8 cellular contexts compared by ENCODE assay signal in the genomic region with DNA sequence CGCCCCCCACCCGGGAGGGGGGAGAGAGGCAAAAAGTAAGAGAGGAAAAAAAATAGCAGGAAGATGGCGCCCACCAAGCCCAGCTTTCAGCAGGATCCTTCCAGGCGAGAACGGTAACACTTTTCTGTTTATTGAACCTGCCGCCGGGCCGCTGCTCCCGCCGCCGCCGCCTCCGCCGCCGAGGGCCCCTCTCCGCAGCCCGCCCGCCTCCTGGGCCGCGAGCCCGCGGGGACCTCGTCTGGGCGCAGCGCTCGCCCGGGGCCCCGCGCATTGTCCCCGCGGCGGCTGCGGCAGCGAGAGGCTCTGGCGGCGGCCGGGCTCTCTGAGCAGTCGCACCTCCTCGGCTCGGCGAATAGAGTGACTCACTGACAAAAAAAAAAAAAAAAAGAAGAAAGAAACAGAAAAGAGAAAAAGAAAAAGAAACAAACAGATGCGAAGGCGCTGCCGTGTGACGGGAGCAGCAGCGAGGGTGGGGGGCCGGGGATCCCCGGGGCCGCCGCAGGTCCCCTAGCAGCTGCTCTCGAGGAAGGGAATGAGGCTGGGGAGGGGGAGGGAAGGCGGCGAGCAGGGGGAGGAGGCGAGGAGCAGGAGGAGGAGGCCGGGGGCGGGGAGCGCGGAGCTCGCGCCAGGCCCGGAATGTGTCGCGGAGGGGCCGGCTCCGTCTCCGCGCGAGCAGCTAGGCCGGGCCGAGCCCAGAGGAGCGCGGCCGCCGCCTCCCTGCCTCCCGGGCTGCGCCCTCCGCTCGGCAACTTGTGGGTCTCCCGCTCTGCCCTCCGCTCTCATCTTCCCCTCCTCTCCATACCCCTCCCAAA. TPM values are rescaled to one million over a fixed set of nuclear protein-coding genes. Genes with fewer than 3 reads are reported as not detected.
DNase-seq lines count a peak whose midpoint lies in the region; ATAC-seq and TF ChIP-seq lines count a peak whose summit lies in the region.

No MANE protein-coding gene starts in this region.

- H3K27ac ChIP-seq in CD4-positive, CD25-positive, alpha-beta regulatory T cell (ENCODE audit: insufficient read depth, low read length, poor library complexity, severe bottlenecking): no peak overlapping the region
- H3K27ac ChIP-seq in iPS DF 6.9 (ENCODE audit: low read length): no peak overlapping the region

- in situ Hi-C loops in astrocyte of the spinal cord (cut with HindIII; ENCODE audit: low sequenced_read_pairs): no loop called here

- H3K9me3 ChIP-seq in CD4-positive, CD25-positive, alpha-beta regulatory T cell (ENCODE audit: control insufficient read depth in 2 of 2, low read length in 2 of 2): peaks cover 0 to 4% of the 10 kb centered on the region in 2 experiments
- H3K9me3 ChIP-seq in iPS DF 6.9 (ENCODE audit: control insufficient read depth, insufficient read depth, low read length): no peaks in the 10 kb centered on the region

- no peaks in the 10 kb centered on the region for H3K36me3 ChIP-seq in CD4-positive, CD25-positive, alpha-beta regulatory T cell (ENCODE audit: control insufficient read depth, insufficient read depth, low read length)
- H3K36me3 ChIP-seq in iPS DF 6.9 (ENCODE audit: control insufficient read depth, insufficient read depth, low read length): no peaks in the 10 kb centered on the region

- no peak for DNase-seq in CD4-positive, CD25-positive, alpha-beta regulatory T cell
- DNase-seq in NCI-H524 (lab: John Stamatoyannopoulos, UW): peak; percentile 83
- DNase-seq in astrocyte of the spinal cord (ENCODE audit: low read depth, low spot score): peak; percentile 81
- DNase-seq in iPS DF 6.9 (ENCODE audit: low read depth, low spot score): no peak
- peak; percentile 29 for DNase-seq in pulmonary artery endothelial cell (ENCODE audit: low read depth, low spot score)
- no peak for DNase-seq in OCI-M1 (lab: John Stamatoyannopoulos, UW)

- H3K4me1 Mint-ChIP-seq in CD4-positive, CD25-positive, alpha-beta regulatory T cell: peaks cover 0 to 18% (median 5%) of the 10 kb centered on the region in 4 donors

- ATAC-seq in CD4-positive, CD25-positive, alpha-beta regulatory T cell (ENCODE audit: low read depth in 2 of 2): peak in 1 of 2 donors; percentile 24
- ATAC-seq in GM21526 (IDR thresholded peaks at IDR 0.05; ENCODE audit: low FRiP score, unreplicated experiment): peak; percentile 50
- ATAC-seq in GM21786 (IDR thresholded peaks at IDR 0.05; ENCODE audit: unreplicated experiment): no peak

- WGBS in iPS DF 6.9 (ENCODE audit: insufficient coverage, insufficient read length): no CpG with 5 or more reads among the region's 80 CpGs

- TF ChIP-seq CTCF in astrocyte of the spinal cord (IDR thresholded peaks at IDR 0.05; ENCODE audit: low read depth, low read length): no peak

- H3K27ac Mint-ChIP-seq in CD4-positive, CD25-positive, alpha-beta regulatory T cell: no peak overlapping the region

- no peaks in the 10 kb centered on the region for H3K36me3 Mint-ChIP-seq in CD4-positive, CD25-positive, alpha-beta regulatory T cell

- peaks cover 77% of the 10 kb centered on the region for H3K27me3 Mint-ChIP-seq in CD4-positive, CD25-positive, alpha-beta regulatory T cell

- H3K9me3 Mint-ChIP-seq in CD4-positive, CD25-positive, alpha-beta regulatory T cell: peaks cover 0 to 5% (median 0%) of the 10 kb centered on the region in 7 donors

- peak overlapping the region; percentile 61 to 91 (median 82) for H3K4me3 Mint-ChIP-seq in CD4-positive, CD25-positive, alpha-beta regulatory T cell

- H3K27me3 ChIP-seq in CD4-positive, CD25-positive, alpha-beta regulatory T cell (ENCODE audit: control insufficient read depth, insufficient read depth, low read length): peaks cover 41% of the 10 kb centered on the region
- peaks cover 24% of the 10 kb centered on the region for H3K27me3 ChIP-seq in iPS DF 6.9 (ENCODE audit: control insufficient read depth, insufficient read depth, low read length)

- no peak overlapping the region for H3K4me3 ChIP-seq in CD4-positive, CD25-positive, alpha-beta regulatory T cell (ENCODE audit: low read depth, low read length)
- H3K4me3 ChIP-seq in astrocyte of the spinal cord (ENCODE audit: low read depth, low read length) (peak overlapping the region; percentile 59), iPS DF 6.9 (ENCODE audit: low read length) (peak overlapping the region; percentile 32; the same call in 1 of the 2 replicates)

- H3K4me1 ChIP-seq in CD4-positive, CD25-positive, alpha-beta regulatory T cell (ENCODE audit: control insufficient read depth, insufficient read depth, low read length, poor library complexity, severe bottlenecking): peaks cover 3% of the 10 kb centered on the region
- H3K4me1 ChIP-seq in iPS DF 6.9 (ENCODE audit: control insufficient read depth, insufficient read depth, low read length): peaks cover 3% of the 10 kb centered on the region; the same call in 1 of the 2 replicates

RNA-seq across cellular contexts. Expression of a gene that starts 0.8 kb away (rescaled TPM):
- total RNA-seq in CD4-positive, CD25-positive, alpha-beta regulatory T cell: not detected
- not detected for polyA plus RNA-seq in CD4-positive, CD25-positive, alpha-beta regulatory T cell
- total RNA-seq in pulmonary artery endothelial cell: 0.07 TPM in 1 of 2 replicates, not detected in the other

Comparison
In these comparisons a context has a peak if more than half of its experiments do, and no peak if none do; other contexts are left out.
1. DNase-seq: peak in NCI-H524 (2 of 2), astrocyte of the spinal cord (single experiment) and pulmonary artery endothelial cell (single experiment); none in CD4-positive, CD25-positive, alpha-beta regulatory T cell (0 of 3), iPS DF 6.9 (single experiment) and OCI-M1 (single experiment).